ENCODE assay signal across 27 cellular contexts in genomic region chr5:158546748-158547147, GRCh38.
"Had no signal": no experiment of that assay in that cellular context is flagged by ENCODE, and none has a peak within 500 bp of the region (broad histone marks: within the 10 kb centered on the region; RNA-seq: fewer than 3 reads in every experiment).

No MANE protein-coding gene starts in this region.

- H3K27me3 Mint-ChIP-seq: activated B cell treated with CpG ODN at 0.5 μM for 24 hours; activated CD8-positive, alpha-beta T cell treated with anti-CD3 and anti-CD28 coated beads for 36 hours; central memory CD8-positive, alpha-beta T cell; dendritic cell treated with granulocyte-macrophage colony-stimulating factor and Interleukin-4, amounts not matched to agents 40 ng/mL and 50 ng/mL, for 4 days; naive thymus-derived CD8-positive, alpha-beta T cell had no signal

- H3K9me3 ChIP-seq: breast epithelium, gastrocnemius medialis, lower lobe of right lung, right lobe of liver, thyroid gland, upper lobe of right lung had no signal

- H3K4me1 ChIP-seq: breast epithelium, esophagus muscularis mucosa, gastrocnemius medialis, lower lobe of right lung, neural progenitor cell, thyroid gland, upper lobe of right lung had no signal

- ATAC-seq: activated CD8-positive, alpha-beta T cell treated with anti-CD3 and anti-CD28 coated beads for 36 hours; activated T-cell treated with anti-CD3 and anti-CD28 coated beads, Interleukin-2, amount 50 U/mL, for 4 hours; activated T-helper 17 cell treated with anti-CD3 and anti-CD28 coated beads, Interleukin-2, amount 50 U/mL, for 72 hours; lower lobe of right lung; naive thymus-derived CD8-positive, alpha-beta T cell; right lobe of liver; upper lobe of right lung had no signal

- H3K27ac ChIP-seq: breast epithelium, lower lobe of right lung, neural progenitor cell, right lobe of liver, thyroid gland, upper lobe of right lung had no signal

- H3K4me3 Mint-ChIP-seq: activated B cell treated with CpG ODN at 0.5 μM for 24 hours; activated CD8-positive, alpha-beta T cell treated with anti-CD3 and anti-CD28 coated beads for 36 hours; activated T-cell treated with anti-CD3 and anti-CD28 coated beads, Interleukin-2, amount 50 U/mL, for 4 hours; activated T-helper 17 cell treated with anti-CD3 and anti-CD28 coated beads, Interleukin-2, amount 50 U/mL, for 72 hours; central memory CD8-positive, alpha-beta T cell; dendritic cell treated with granulocyte-macrophage colony-stimulating factor and Interleukin-4, amounts not matched to agents 40 ng/mL and 50 ng/mL, for 4 days; endodermal cell; naive thymus-derived CD8-positive, alpha-beta T cell; neural progenitor cell; T-helper 2 cell treated with Interferon-gamma antibody and Interleukin-4, amounts not matched to agents 5 μg/mL and 100 μg/mL, for 36 hours had no signal

- H3K36me3 ChIP-seq: breast epithelium, esophagus muscularis mucosa, gastrocnemius medialis, lower lobe of right lung, neural progenitor cell, right lobe of liver, thyroid gland, upper lobe of right lung had no signal

- DNase-seq: activated B cell treated with CpG ODN at 0.5 μM for 24 hours; activated CD4-positive, alpha-beta T cell treated with anti-CD3 and anti-CD28 coated beads, Interleukin-2, amount 50 U/mL, for 1 hour; activated CD8-positive, alpha-beta T cell treated with anti-CD3 and anti-CD28 coated beads for 36 hours; activated gamma-delta T cell treated with Interleukin-2 at 50 U/mL for 16 hours; activated naive CD4-positive, alpha-beta T cell treated with anti-CD3 and anti-CD28 coated beads, Interleukin-2, amount 50 U/mL, for 16 hours; activated T-cell treated with anti-CD3 and anti-CD28 coated beads, Interleukin-2, amount 50 U/mL, for 4 hours; amniotic stem cell; endodermal cell; hippocampal formation; lower lobe of right lung; mesenchymal stem cell; naive thymus-derived CD8-positive, alpha-beta T cell; posterior cingulate gyrus; right lobe of liver; stimulated activated CD4-positive, alpha-beta T cell treated with anti-CD3 and anti-CD28 coated beads, Interleukin-2, amount 100 ng/mL, for 48 hours; stimulated activated naive CD4-positive, alpha-beta T cell treated with Interleukin-2 at 50 U/mL for 16 hours; T-helper 1 cell; thyroid gland; upper lobe of right lung had no signal

- H3K9me3 Mint-ChIP-seq: activated B cell treated with CpG ODN at 0.5 μM for 24 hours; activated T-helper 17 cell treated with anti-CD3 and anti-CD28 coated beads, Interleukin-2, amount 50 U/mL, for 72 hours; dendritic cell treated with granulocyte-macrophage colony-stimulating factor and Interleukin-4, amounts not matched to agents 40 ng/mL and 50 ng/mL, for 4 days; T-helper 2 cell treated with Interferon-gamma antibody and Interleukin-4, amounts not matched to agents 5 μg/mL and 100 μg/mL, for 36 hours had no signal

- H3K4me3 ChIP-seq: breast epithelium, esophagus muscularis mucosa, gastrocnemius medialis, lower lobe of right lung, neural progenitor cell, right lobe of liver, thyroid gland, upper lobe of right lung had no signal

- H3K4me1 Mint-ChIP-seq: activated T-helper 17 cell treated with anti-CD3 and anti-CD28 coated beads, Interleukin-2, amount 50 U/mL, for 72 hours; central memory CD8-positive, alpha-beta T cell had no signal

- H3K27ac Mint-ChIP-seq: activated B cell treated with CpG ODN at 0.5 μM for 24 hours; activated CD8-positive, alpha-beta T cell treated with anti-CD3 and anti-CD28 coated beads for 36 hours; activated T-helper 17 cell treated with anti-CD3 and anti-CD28 coated beads, Interleukin-2, amount 50 U/mL, for 72 hours; dendritic cell treated with granulocyte-macrophage colony-stimulating factor and Interleukin-4, amounts not matched to agents 40 ng/mL and 50 ng/mL, for 4 days; endodermal cell; neural progenitor cell; T-helper 2 cell treated with Interferon-gamma antibody and Interleukin-4, amounts not matched to agents 5 μg/mL and 100 μg/mL, for 36 hours had no signal

- H3K27me3 ChIP-seq: breast epithelium, esophagus muscularis mucosa, gastrocnemius medialis, neural progenitor cell, right lobe of liver, thyroid gland, upper lobe of right lung had no signal

- H3K36me3 Mint-ChIP-seq: neural progenitor cell had no signal
